18 cellular contexts compared by ENCODE assay signal in genomic region chr18:2588666-2589344, GRCh38. TPM values are rescaled to one million over a fixed set of nuclear protein-coding genes. Genes with fewer than 3 reads are reported as not detected.
DNase-seq lines count a peak whose midpoint lies in the region; ATAC-seq, FAIRE-seq and TF ChIP-seq lines count a peak whose summit lies in the region.
"Had no signal": no experiment of that assay in that cellular context is flagged by ENCODE, and none has a peak within 500 bp of the region (broad histone marks: within the 10 kb centered on the region; RNA-seq: fewer than 3 reads in every experiment).

No MANE protein-coding gene starts in this region.

- POLR2A ChIA-PET in activated CD8-positive, alpha-beta T cell treated with anti-CD3 and anti-CD28 coated beads, Interleukin-2, amount 10 ng/mL, durations not matched to agents 7 days and 5 days (lab: Charles Lee): interaction anchor here (0.9 to 4.7 kb wide), 6 partner anchors 16 to 67 kb away, joined by 3 to 38 read pairs (median 8); partner anchors contain the start of genes METTL4, NDC80 and SMCHD1

- intact Hi-C loops in left ventricle myocardium inferior (cut with micrococcal nuclease) (no loop called here), Right ventricle myocardium superior (cut with DNase I) (no loop called here)

- no peaks in the 10 kb centered on the region for H3K4me1 ChIP-seq in left ventricle myocardium inferior

- peaks cover 73% of the 10 kb centered on the region for H3K36me3 Mint-ChIP-seq in activated CD8-positive, alpha-beta T cell treated with anti-CD3 and anti-CD28 coated beads, Interleukin-2, amount 10 ng/mL, durations not matched to agents 7 days and 5 days (ENCODE audit: low read depth)
- H3K36me3 Mint-ChIP-seq in immature natural killer cell: peaks cover 0 to 4% (median 0%) of the 10 kb centered on the region in 3 donors

- H3K27ac Mint-ChIP-seq in activated CD8-positive, alpha-beta T cell treated with anti-CD3 and anti-CD28 coated beads, Interleukin-2, amount 10 ng/mL, durations not matched to agents 7 days and 5 days: peak overlapping the region; percentile 84
- H3K27ac Mint-ChIP-seq in immature natural killer cell: peak overlapping the region in 5 of 6 donors; percentile 42 to 92 (median 81)
- H3K27ac Mint-ChIP-seq: nephron had no signal

- no peaks in the 10 kb centered on the region for H3K9me3 Mint-ChIP-seq in activated CD8-positive, alpha-beta T cell treated with anti-CD3 and anti-CD28 coated beads, Interleukin-2, amount 10 ng/mL, durations not matched to agents 7 days and 5 days (ENCODE audit: insufficient read depth)
- H3K9me3 Mint-ChIP-seq in immature natural killer cell: no peaks in the 10 kb centered on the region
- H3K9me3 Mint-ChIP-seq: nephron had no signal

- TF ChIP-seq CTCF in left ventricle myocardium inferior (IDR thresholded peaks at IDR 0.05; ENCODE audit: borderline replicate concordance): no peak

- H3K27me3 Mint-ChIP-seq in activated CD8-positive, alpha-beta T cell treated with anti-CD3 and anti-CD28 coated beads, Interleukin-2, amount 10 ng/mL, durations not matched to agents 7 days and 5 days (ENCODE audit: low read depth): no peaks in the 10 kb centered on the region
- no peaks in the 10 kb centered on the region for H3K27me3 Mint-ChIP-seq in immature natural killer cell (ENCODE audit: low read depth in 3 of 3)

- H3K4me3 ChIP-seq in left ventricle myocardium inferior: peak overlapping the region; percentile 27

- FAIRE-seq in urothelium cell line (lab: Jason Lieb, UNC): peak; percentile 68
- FAIRE-seq: frontal cortex had no signal

- CTCF ChIA-PET in activated CD8-positive, alpha-beta T cell treated with anti-CD3 and anti-CD28 coated beads, Interleukin-2, amount 10 ng/mL, durations not matched to agents 7 days and 5 days (lab: Charles Lee): interaction anchor here (0.9 to 4.1 kb wide), 11 partner anchors 9 to 473 kb away, joined by 3 to 14 read pairs (median 4); partner anchors contain the start of genes METTL4, NDC80 and SMCHD1

- DNase-seq in left ventricle myocardium inferior: no peak
- DNase-seq in Right ventricle myocardium superior: no peak
- DNase-seq in activated CD8-positive, alpha-beta T cell treated with anti-CD3 and anti-CD28 coated beads, Interleukin-2, amount 10 ng/mL, durations not matched to agents 7 days and 5 days: no peak
- DNase-seq in immature natural killer cell: no peak
- no peak for DNase-seq in urothelium cell line (ENCODE audit: low spot score)
- no peak for DNase-seq in ureter (ENCODE audit: low spot score)
- no peak for DNase-seq in caudate nucleus (lab: John Stamatoyannopoulos, UW)
- DNase-seq: amygdala; C1 segment of cervical spinal cord; dermis blood vessel endothelial cell; kidney glomerular epithelial cell; NCI-H1105 treated with DMSO at 0.1 percent for 48 hours; NCI-H526 treated with DMSO at 0.1 percent for 48 hours; SIG-M5; stimulated activated CD4-positive, alpha-beta T cell treated with anti-CD3 and anti-CD28 coated beads, Interleukin-12 subunit alpha, Interleukin-12 subunit beta, amount 100 ng/mL, for 4 hours had no signal

- peak overlapping the region; percentile 29 for H3K4me3 Mint-ChIP-seq in activated CD8-positive, alpha-beta T cell treated with anti-CD3 and anti-CD28 coated beads, Interleukin-2, amount 10 ng/mL, durations not matched to agents 7 days and 5 days
- peak overlapping the region; percentile 3 to 72 (median 16) for H3K4me3 Mint-ChIP-seq in immature natural killer cell
- H3K4me3 Mint-ChIP-seq: nephron had no signal

- H3K9me3 ChIP-seq in left ventricle myocardium inferior (replicated peaks): no peaks in the 10 kb centered on the region

- ATAC-seq in Right ventricle myocardium superior (ENCODE audit: poor library complexity): no peak
- peak; percentile 9 for ATAC-seq in activated CD8-positive, alpha-beta T cell treated with anti-CD3 and anti-CD28 coated beads, Interleukin-2, amount 10 ng/mL, durations not matched to agents 7 days and 5 days
- no peak for ATAC-seq in HG03460 (IDR thresholded peaks at IDR 0.05; ENCODE audit: unreplicated experiment)

- no peaks in the 10 kb centered on the region for H3K36me3 ChIP-seq in left ventricle myocardium inferior

- peaks cover 45% of the 10 kb centered on the region for H3K4me1 Mint-ChIP-seq in activated CD8-positive, alpha-beta T cell treated with anti-CD3 and anti-CD28 coated beads, Interleukin-2, amount 10 ng/mL, durations not matched to agents 7 days and 5 days (ENCODE audit: low read depth)
- peaks cover 19 to 35% of the 10 kb centered on the region in 2 donors for H3K4me1 Mint-ChIP-seq in immature natural killer cell
- H3K4me1 Mint-ChIP-seq: nephron had no signal

- peak overlapping the region; percentile 10 for H3K27ac ChIP-seq in left ventricle myocardium inferior (replicated peaks)
- H3K27ac ChIP-seq in caudate nucleus (ENCODE audit: low read depth, low read length): no peak overlapping the region

- H3K27me3 ChIP-seq in left ventricle myocardium inferior (ENCODE audit: low read depth): no peaks in the 10 kb centered on the region

RNA-seq across cellular contexts. Expression of gene NDC80, which starts 17.4 kb away (rescaled TPM):
- total RNA-seq in left ventricle myocardium inferior (0.55 TPM), Right ventricle myocardium superior (0.27 TPM), ureter (0.91 TPM)
- 100 to 1,000 TPM in 1 of 2 experiments, 10 to 100 TPM in 1; 91.3 to 103 TPM for total RNA-seq in activated CD8-positive, alpha-beta T cell treated with anti-CD3 and anti-CD28 coated beads, Interleukin-2, amount 10 ng/mL, durations not matched to agents 7 days and 5 days
- 1 to 10 TPM; 1.6 to 2.7 (median 2.6) TPM for polyA plus RNA-seq in immature natural killer cell

RNA-seq across cellular contexts. Expression of gene METTL4, which starts 17.5 kb away (rescaled TPM):
- total RNA-seq in left ventricle myocardium inferior (7.8 TPM), Right ventricle myocardium superior (7.9 TPM), ureter (12.9 TPM)
- total RNA-seq in activated CD8-positive, alpha-beta T cell treated with anti-CD3 and anti-CD28 coated beads, Interleukin-2, amount 10 ng/mL, durations not matched to agents 7 days and 5 days: 10 to 100 TPM; 22.2 to 22.3 TPM
- 10 to 100 TPM in 1 of 3 donors, 1 to 10 TPM in 2; 6.0 to 12.0 (median 6.8) TPM for polyA plus RNA-seq in immature natural killer cell

Comparison
In these comparisons a context has a peak if more than half of its experiments do, and no peak if none do; other contexts are left out.
1. RNA of gene NDC80, which starts 17.4 kb away (total RNA-seq): 91.3 to 103 TPM in activated CD8-positive, alpha-beta T cell treated with anti-CD3 and anti-CD28 coated beads, Interleukin-2, amount 10 ng/mL, durations not matched to agents 7 days and 5 days; 0.91 TPM in ureter (single experiment), 0.55 TPM in left ventricle myocardium inferior (single experiment) and 0.27 TPM in Right ventricle myocardium superior (single experiment); every median in the first group is over 10 times any median in the second.